In genomic region chr2:96254592-96254991, GRCh38 we compare ENCODE assay signal across 24 cellular contexts. TPM values are rescaled to one million over a fixed set of nuclear protein-coding genes. Genes with fewer than 3 reads are reported as not detected.
DNase-seq lines count a peak whose midpoint lies in the region; ATAC-seq, FAIRE-seq and TF ChIP-seq lines count a peak whose summit lies in the region.
"Had no signal": no experiment of that assay in that cellular context is flagged by ENCODE, and none has a peak within 500 bp of the region (broad histone marks: within the 10 kb centered on the region; RNA-seq: fewer than 3 reads in every experiment).

No MANE protein-coding gene starts in this region.

- intact Hi-C loops in kidney (cut with DNase I), result no loop called here
- intact Hi-C loops in natural killer cell (cut with micrococcal nuclease), result no loop called here

- no peaks in the 10 kb centered on the region for H3K9me3 Mint-ChIP-seq in natural killer cell
- H3K9me3 Mint-ChIP-seq: activated B cell treated with CpG ODN at 0.5 μM for 24 hours; activated CD4-positive, alpha-beta memory T cell treated with anti-CD3 and anti-CD28 coated beads, Interleukin-2, amount 10 ng/mL, durations not matched to agents 7 days and 5 days; nephron had no signal

- peak overlapping the region in 1 of 2 donors; percentile 38 for H3K27ac Mint-ChIP-seq in natural killer cell
- H3K27ac Mint-ChIP-seq: activated CD4-positive, alpha-beta memory T cell treated with anti-CD3 and anti-CD28 coated beads, Interleukin-2, amount 10 ng/mL, durations not matched to agents 7 days and 5 days; nephron had no signal

- H3K27ac ChIP-seq in kidney (ENCODE audit: low read depth in 2 of 2, low read length in 2 of 2) (peak overlapping the region in 1 of 2 donors; percentile 10), skeletal muscle tissue (ENCODE audit: low read depth, low read length) (peak overlapping the region; percentile 77)
- H3K27ac ChIP-seq: colonic mucosa, hepatocyte had no signal

- H3K9me3 ChIP-seq in kidney (ENCODE audit: control insufficient read depth in 1 of 2, low read length in 2 of 2) (no peaks in the 10 kb centered on the region), skeletal muscle tissue (ENCODE audit: control insufficient read depth in 3 of 3, low read length in 3 of 3) (no peaks in the 10 kb centered on the region)
- H3K9me3 ChIP-seq: colonic mucosa, HAP-1 had no signal

- no peak for ATAC-seq in natural killer cell
- no peak for ATAC-seq in HG03378 (IDR thresholded peaks at IDR 0.05; ENCODE audit: unreplicated experiment)
- ATAC-seq: Panc1 had no signal

- no peak for TF ChIP-seq CTCF in kidney (IDR thresholded peaks at IDR 0.05; ENCODE audit: borderline replicate concordance, extremely low read depth, insufficient read depth)
- TF ChIP-seq CTCF in natural killer cell (IDR thresholded peaks at IDR 0.05), result no peak

- H3K27me3 Mint-ChIP-seq in natural killer cell (ENCODE audit: low read depth in 2 of 2), result no peaks in the 10 kb centered on the region
- H3K27me3 Mint-ChIP-seq: activated B cell treated with CpG ODN at 0.5 μM for 24 hours; activated CD4-positive, alpha-beta memory T cell treated with anti-CD3 and anti-CD28 coated beads, Interleukin-2, amount 10 ng/mL, durations not matched to agents 7 days and 5 days had no signal

- peaks cover 35 to 44% of the 10 kb centered on the region in 2 donors for H3K4me1 Mint-ChIP-seq in natural killer cell

- H3K9ac ChIP-seq in kidney (ENCODE audit: low read length in 2 of 2) (no peak overlapping the region), skeletal muscle tissue (ENCODE audit: low read depth in 1 of 3, low read length in 3 of 3) (peak overlapping the region in 2 of 3 donors; percentile 25 to 68)

- peaks cover 29 to 34% of the 10 kb centered on the region in 2 donors for H3K36me3 ChIP-seq in kidney (ENCODE audit: control insufficient read depth in 1 of 2, insufficient read depth in 2 of 2, low read length in 2 of 2)
- H3K36me3 ChIP-seq in skeletal muscle tissue (ENCODE audit: control insufficient read depth in 3 of 3, insufficient read depth in 3 of 3, low read length in 3 of 3), result peaks cover 18 to 28% (median 26%) of the 10 kb centered on the region in 3 donors

- H3K4me1 ChIP-seq in kidney (ENCODE audit: control insufficient read depth in 1 of 2, insufficient read depth in 1 of 2, low read depth in 1 of 2, low read length in 2 of 2) (peaks cover 36 to 54% of the 10 kb centered on the region in 2 donors), skeletal muscle tissue (ENCODE audit: control insufficient read depth in 3 of 3, insufficient read depth in 3 of 3, low read length in 3 of 3) (peaks cover 78 to 91% (median 90%) of the 10 kb centered on the region in 3 donors)
- H3K4me1 ChIP-seq: HAP-1 had no signal

- H3K27me3 ChIP-seq in skeletal muscle tissue (ENCODE audit: control insufficient read depth in 3 of 3, insufficient read depth in 3 of 3, low read length in 3 of 3), result no peaks in the 10 kb centered on the region
- H3K27me3 ChIP-seq: colonic mucosa, hepatocyte had no signal

- H3K4me3 ChIP-seq in kidney (ENCODE audit: low read length in 2 of 2) (no peak overlapping the region), skeletal muscle tissue (ENCODE audit: low read length in 3 of 3) (peak overlapping the region in 1 of 3 donors; percentile 41)
- H3K4me3 ChIP-seq: colonic mucosa, HAP-1, hepatocyte, smooth muscle cell had no signal

- FAIRE-seq in kidney (lab: Jason Lieb, UNC), result no peak
- FAIRE-seq: endometrium, HTR-8/SVneo had no signal

- peak; percentile 42 for DNase-seq in G401 (ENCODE audit: low spot score)
- DNase-seq in cerebellum (ENCODE audit: low spot score), result peak; percentile 45
- peak; percentile 56 for DNase-seq in kidney
- no peak for DNase-seq in natural killer cell
- no peak for DNase-seq in NCI-H748 (lab: John Stamatoyannopoulos, UW; ENCODE audit: unreplicated experiment)
- DNase-seq: activated B cell treated with CpG ODN at 0.5 μM for 24 hours; activated CD4-positive, alpha-beta memory T cell treated with anti-CD3 and anti-CD28 coated beads, Interleukin-2, amount 10 ng/mL, durations not matched to agents 7 days and 5 days; activated naive CD4-positive, alpha-beta T cell treated with anti-CD3 and anti-CD28 coated beads, Interleukin-2, amount 50 U/mL, for 16 hours; activated T-cell treated with anti-CD3 and anti-CD28 coated beads, Interleukin-2, amount 50 U/mL, for 1 hour; colonic mucosa; EL; NCI-H1048; NCI-H2029; NCI-H446; stimulated activated CD4-positive, alpha-beta T cell treated with anti-CD3 and anti-CD28 coated beads, Interleukin-4, amount 100 ng/mL, for 4 hours had no signal

- in situ Hi-C loops in G401 (cut with HindIII; ENCODE audit: low sequenced_read_pairs), result no loop called here

- H3K36me3 Mint-ChIP-seq in natural killer cell, result no peaks in the 10 kb centered on the region

- no peak overlapping the region for H3K4me3 Mint-ChIP-seq in natural killer cell
- H3K4me3 Mint-ChIP-seq: activated B cell treated with CpG ODN at 0.5 μM for 24 hours; activated CD4-positive, alpha-beta memory T cell treated with anti-CD3 and anti-CD28 coated beads, Interleukin-2, amount 10 ng/mL, durations not matched to agents 7 days and 5 days; nephron had no signal

RNA-seq across cellular contexts. Expression of gene TMEM127, which starts 11.2 kb away (rescaled TPM):
- total RNA-seq in G401 (2014; rRNA removed; shearing (Covaris generic)), result 6.9 and 8.1 TPM in 2 replicates
- total RNA-seq in cerebellum, result 19.7 TPM
- 72.3 TPM for total RNA-seq in kidney
- polyA plus RNA-seq in kidney (ENCODE audit: insufficient read depth, low read depth, low replicate concordance), result 37.4 TPM
- total RNA-seq in skeletal muscle tissue, result 8.9 TPM
- 10 to 100 TPM; 49.8 to 59.3 (median 54.5) TPM for total RNA-seq in natural killer cell

RNA-seq across cellular contexts. Expression of gene CIAO1, which starts 11.4 kb away (rescaled TPM):
- total RNA-seq in G401 (2014; rRNA removed; shearing (Covaris generic)), result 120 and 126 TPM in 2 replicates
- total RNA-seq in cerebellum (69.5 TPM), kidney (63.0 TPM), skeletal muscle tissue (51.1 TPM), natural killer cell (100 to 1,000 TPM in 2 of 3 donors, 10 to 100 TPM in 1; 74.9 to 109 (median 106) TPM)
- polyA plus RNA-seq in kidney (ENCODE audit: insufficient read depth, low read depth, low replicate concordance), result 48.2 TPM

RNA-seq across cellular contexts. Expression of gene STARD7, which starts 46.0 kb away (rescaled TPM):
- 117 and 144 TPM in 2 replicates for total RNA-seq in G401 (2014; rRNA removed; shearing (Covaris generic))
- total RNA-seq in cerebellum (121 TPM), kidney (112 TPM), skeletal muscle tissue (185 TPM), natural killer cell (100 to 1,000 TPM in 1 of 3 donors, 10 to 100 TPM in 2; 62.6 to 106 (median 86.1) TPM)
- polyA plus RNA-seq in kidney (ENCODE audit: insufficient read depth, low read depth, low replicate concordance), result 96.6 TPM

RNA-seq across cellular contexts. Expression of gene SNRNP200, which starts 50.8 kb away (rescaled TPM):
- 79.0 and 89.2 TPM in 2 replicates for total RNA-seq in G401 (2014; rRNA removed; shearing (Covaris generic))
- total RNA-seq in cerebellum (74.8 TPM), kidney (118 TPM), skeletal muscle tissue (60.5 TPM), natural killer cell (100 to 1,000 TPM; 207 to 236 (median 228) TPM)
- 46.7 TPM for polyA plus RNA-seq in kidney (ENCODE audit: insufficient read depth, low read depth, low replicate concordance)

Comparison
In these comparisons a context has a peak if more than half of its experiments do, and no peak if none do; other contexts are left out.
1. DNase-seq: peak in G401 (single experiment), cerebellum (single experiment) and kidney (single experiment); none in natural killer cell (single experiment) and NCI-H748 (single experiment).
2. H3K9ac ChIP-seq: peak in skeletal muscle tissue (2 of 3); none in kidney (0 of 2).